In genomic region chr17:56995776-56996175, GRCh38 we compare ENCODE assay signal across 33 cellular contexts.
"Had no signal": no experiment of that assay in that cellular context is flagged by ENCODE, and none has a peak within 500 bp of the region (broad histone marks: within the 10 kb centered on the region; RNA-seq: fewer than 3 reads in every experiment).

No MANE protein-coding gene starts in this region.

- H3K4me3 Mint-ChIP-seq: activated CD4-positive, alpha-beta T cell treated with anti-CD3 and anti-CD28 coated beads for 36 hours; activated CD4-positive, alpha-beta T cell treated with anti-CD3 and anti-CD28 coated beads, Interleukin-2, amount 10 ng/mL, durations not matched to agents 7 days and 5 days; activated CD8-positive, alpha-beta T cell treated with anti-CD3 and anti-CD28 coated beads, Interleukin-2, amount 10 ng/mL, durations not matched to agents 7 days and 5 days; activated naive CD4-positive, alpha-beta T cell treated with anti-CD3 and anti-CD28 coated beads for 36 hours; activated T-cell treated with anti-CD3 and anti-CD28 coated beads, Interleukin-2, amount 50 U/mL, for 4 hours; activated T-helper 1 cell treated with anti-CD3 and anti-CD28 coated beads, Interleukin-12 subunit alpha, Interleukin-12 subunit beta, Interleukin-2, Interleukin-4 antibody, amounts not matched to agents 30 ng/mL and 10 ng/mL and 1 ng/mL, durations not matched to agents 14 hours and 24 hours and 36 hours; central memory CD8-positive, alpha-beta T cell; T-helper 1 cell treated with Interleukin-12 subunit alpha and Interleukin-12 subunit beta and Interleukin-4 antibody, amounts not matched to agents 30 μg/mL and 1 μg/mL, for 36 hours; T-helper 2 cell treated with Interferon-gamma antibody and Interleukin-4, amounts not matched to agents 5 μg/mL and 100 μg/mL, for 36 hours; WTC11 had no signal

- H3K4me1 Mint-ChIP-seq: activated CD4-positive, alpha-beta T cell treated with anti-CD3 and anti-CD28 coated beads for 36 hours; activated CD4-positive, alpha-beta T cell treated with anti-CD3 and anti-CD28 coated beads, Interleukin-2, amount 10 ng/mL, durations not matched to agents 7 days and 5 days; central memory CD8-positive, alpha-beta T cell; WTC11 had no signal

- H3K9me3 ChIP-seq: adrenal gland, SJSA1, SK-N-SH had no signal

- H3K27ac ChIP-seq: brain microvascular endothelial cell, KMS-11, SJSA1 had no signal

- H3K4me3 ChIP-seq: adrenal gland, SJSA1 had no signal

- H3K4me2 ChIP-seq: KMS-11, SK-N-SH had no signal

- FAIRE-seq: TTC549 had no signal

- H3K27me3 Mint-ChIP-seq: activated CD4-positive, alpha-beta T cell treated with anti-CD3 and anti-CD28 coated beads for 36 hours; activated CD4-positive, alpha-beta T cell treated with anti-CD3 and anti-CD28 coated beads, Interleukin-2, amount 10 ng/mL, durations not matched to agents 7 days and 5 days; central memory CD8-positive, alpha-beta T cell had no signal

- H3K27ac Mint-ChIP-seq: activated CD4-positive, alpha-beta T cell treated with anti-CD3 and anti-CD28 coated beads for 36 hours; activated CD4-positive, alpha-beta T cell treated with anti-CD3 and anti-CD28 coated beads, Interleukin-2, amount 10 ng/mL, durations not matched to agents 7 days and 5 days; activated CD8-positive, alpha-beta T cell treated with anti-CD3 and anti-CD28 coated beads, Interleukin-2, amount 10 ng/mL, durations not matched to agents 7 days and 5 days; activated naive CD4-positive, alpha-beta T cell treated with anti-CD3 and anti-CD28 coated beads for 36 hours; activated T-helper 1 cell treated with anti-CD3 and anti-CD28 coated beads, Interleukin-12 subunit alpha, Interleukin-12 subunit beta, Interleukin-2, Interleukin-4 antibody, amounts not matched to agents 30 ng/mL and 10 ng/mL and 1 ng/mL, durations not matched to agents 14 hours and 24 hours and 36 hours; T-helper 1 cell treated with Interleukin-12 subunit alpha and Interleukin-12 subunit beta and Interleukin-4 antibody, amounts not matched to agents 30 μg/mL and 1 μg/mL, for 36 hours; T-helper 2 cell treated with Interferon-gamma antibody and Interleukin-4, amounts not matched to agents 5 μg/mL and 100 μg/mL, for 36 hours; WTC11 had no signal

- H3K9me3 Mint-ChIP-seq: activated CD4-positive, alpha-beta T cell treated with anti-CD3 and anti-CD28 coated beads, Interleukin-2, amount 10 ng/mL, durations not matched to agents 7 days and 5 days; activated naive CD4-positive, alpha-beta T cell treated with anti-CD3 and anti-CD28 coated beads for 36 hours; activated naive CD4-positive, alpha-beta T cell treated with anti-CD3 and anti-CD28 coated beads, Interleukin-2, amount 50 U/mL, for 72 hours; activated T-cell treated with anti-CD3 and anti-CD28 coated beads, Interleukin-2, amount 50 U/mL, for 4 hours; activated T-helper 1 cell treated with anti-CD3 and anti-CD28 coated beads, Interleukin-12 subunit alpha, Interleukin-12 subunit beta, Interleukin-2, Interleukin-4 antibody, amounts not matched to agents 30 ng/mL and 10 ng/mL and 1 ng/mL, durations not matched to agents 14 hours and 24 hours and 36 hours; central memory CD8-positive, alpha-beta T cell; T-helper 1 cell treated with Interleukin-12 subunit alpha and Interleukin-12 subunit beta and Interleukin-4 antibody, amounts not matched to agents 30 μg/mL and 1 μg/mL, for 36 hours; T-helper 2 cell treated with Interferon-gamma antibody and Interleukin-4, amounts not matched to agents 5 μg/mL and 100 μg/mL, for 36 hours; WTC11 had no signal

- H3K9ac ChIP-seq: KMS-11, SK-N-SH had no signal

- H3K36me3 Mint-ChIP-seq: activated naive CD4-positive, alpha-beta T cell treated with anti-CD3 and anti-CD28 coated beads, Interleukin-2, amount 50 U/mL, for 72 hours had no signal

- ATAC-seq: activated CD4-positive, alpha-beta T cell treated with anti-CD3 and anti-CD28 coated beads for 36 hours; activated CD4-positive, CD25-positive, alpha-beta regulatory T cell treated with anti-CD3 and anti-CD28 coated beads, Interleukin-2, amount 50 U/mL, for 24 hours; activated CD8-positive, alpha-beta T cell treated with anti-CD3 and anti-CD28 coated beads, Interleukin-2, amount 10 ng/mL, durations not matched to agents 7 days and 5 days; activated naive CD4-positive, alpha-beta T cell treated with anti-CD3 and anti-CD28 coated beads, Interleukin-2, amount 50 U/mL, for 72 hours; activated T-cell treated with anti-CD3 and anti-CD28 coated beads, Interleukin-2, amount 50 U/mL, for 4 hours; Panc1; WTC11 had no signal

- DNase-seq: activated CD4-positive, alpha-beta T cell treated with anti-CD3 and anti-CD28 coated beads for 36 hours; activated CD4-positive, alpha-beta T cell treated with anti-CD3 and anti-CD28 coated beads, Interleukin-2, amount 10 ng/mL, durations not matched to agents 7 days and 5 days; activated CD4-positive, alpha-beta T cell treated with anti-CD3 and anti-CD28 coated beads, Interleukin-2, amount 50 U/mL, for 48 hours; activated CD8-positive, alpha-beta T cell treated with anti-CD3 and anti-CD28 coated beads, Interleukin-2, amount 10 ng/mL, durations not matched to agents 7 days and 5 days; activated gamma-delta T cell treated with Interleukin-2 at 50 U/mL for 16 hours; activated naive CD4-positive, alpha-beta T cell treated with anti-CD3 and anti-CD28 coated beads for 36 hours; activated T-cell treated with anti-CD3 and anti-CD28 coated beads for 4 hours; activated T-cell treated with anti-CD3 and anti-CD28 coated beads, Interleukin-2, amount 50 U/mL, for 4 hours; brain microvascular endothelial cell; MM.1S; MV-4-11; NCI-H1092; NCI-H1436 treated with DMSO at 0.1 percent for 48 hours; NCI-H1694 treated with DMSO at 0.1 percent for 48 hours; NCI-H2029; NCI-H2227 treated with DMSO at 0.1 percent for 48 hours; NCI-H446 treated with DMSO at 0.1 percent for 48 hours; NCI-H524; NCI-H69; SHP77 treated with DMSO at 0.1 percent for 48 hours; SK-N-SH had no signal

- H3K27me3 ChIP-seq: adrenal gland, brain microvascular endothelial cell, SJSA1 had no signal

- H3K4me1 ChIP-seq: SJSA1 had no signal
